16 cellular contexts compared by ENCODE assay signal in genomic region chr16:76182092-76182635, GRCh38.
"Had no signal": no experiment of that assay in that cellular context is flagged by ENCODE, and none has a peak within 500 bp of the region (broad histone marks: within the 10 kb centered on the region; RNA-seq: fewer than 3 reads in every experiment).

No MANE protein-coding gene starts in this region.

- H3K9me3 ChIP-seq: ovary, vagina had no signal

- H3K27ac ChIP-seq: esophagus muscularis mucosa, foreskin keratinocyte, hepatocyte, ovary, tibial artery, upper lobe of left lung, vagina had no signal

- H3K4me1 ChIP-seq: foreskin keratinocyte, tibial artery, upper lobe of left lung, vagina had no signal

- ATAC-seq: foreskin keratinocyte, left colon, left ventricle myocardium superior, natural killer cell, right cardiac atrium had no signal

- H3K36me3 ChIP-seq: esophagus muscularis mucosa, ovary, tibial artery, upper lobe of left lung, vagina had no signal

- H3K27me3 ChIP-seq: esophagus muscularis mucosa, foreskin keratinocyte, hepatocyte, tibial artery, upper lobe of left lung, vagina had no signal

- H3K4me3 ChIP-seq: esophagus muscularis mucosa, hepatocyte, ovary, smooth muscle cell, tibial artery, upper lobe of left lung, vagina had no signal

- DNase-seq: effector memory CD4-positive, alpha-beta T cell; foreskin keratinocyte; head of caudate nucleus; left colon; left ventricle myocardium superior; natural killer cell; ovary; right cardiac atrium; stimulated activated CD4-positive, alpha-beta T cell treated with anti-CD3 and anti-CD28 coated beads, Interleukin-2, amount 100 ng/mL, for 48 hours; stimulated activated naive CD4-positive, alpha-beta T cell treated with Interleukin-2 at 50 U/mL for 16 hours; tibial artery; upper lobe of left lung had no signal
